In the genomic region with DNA sequence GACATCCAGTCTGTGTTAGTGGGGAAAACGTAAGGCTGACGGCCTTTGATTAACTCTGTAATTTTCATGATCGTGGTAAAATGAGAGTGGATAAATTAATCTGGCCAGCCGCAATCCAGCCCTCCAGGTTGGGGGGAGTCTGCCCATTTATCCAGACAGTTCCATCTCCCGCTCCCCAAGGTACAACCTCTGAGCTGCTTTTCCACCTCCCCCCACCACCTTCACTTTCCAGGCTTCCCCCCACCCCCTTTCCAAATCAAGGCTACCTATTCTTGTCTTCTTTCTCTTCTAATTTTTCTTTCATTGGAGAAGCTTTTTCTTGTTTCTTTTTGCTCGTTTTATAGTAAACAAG, we compare ENCODE assay signal across 8 cellular contexts. TPM values are rescaled to one million over a fixed set of nuclear protein-coding genes. Genes with fewer than 3 reads are reported as not detected.
DNase-seq lines count a peak whose midpoint lies in the region; TF ChIP-seq lines count a peak whose summit lies in the region.

No MANE protein-coding gene starts in this region.

- H3K9me2 ChIP-seq in OCI-LY7 (ENCODE audit: insufficient read depth, low read length) = no peaks in the 10 kb centered on the region

- no peaks in the 10 kb centered on the region for H3K27me3 ChIP-seq in parathyroid adenoma (ENCODE audit: control insufficient read depth, insufficient read depth, low read length)

- DNase-seq in OCI-LY7 (ENCODE audit: low spot score) = no peak
- DNase-seq in epithelial cell of prostate (ENCODE audit: low read depth, low spot score) = no peak
- DNase-seq in HuH-7 (ENCODE audit: low spot score) = no peak
- DNase-seq in GM10248 (ENCODE audit: extremely low spot score) = no peak
- no peak for DNase-seq in AG08396 (ENCODE audit: low spot score)
- DNase-seq in head of caudate nucleus = no peak

- H3K4me3 ChIP-seq in GM08714 (ENCODE audit: low read length) (peak overlapping the region; percentile 100), OCI-LY7 (ENCODE audit: low read depth, low read length, poor library complexity, severe bottlenecking) (peak overlapping the region; percentile 98), parathyroid adenoma (ENCODE audit: low read depth, low read length) (peak overlapping the region; percentile 79)

- H3K9me3 ChIP-seq in OCI-LY7 (ENCODE audit: low read length) (peaks cover 10% of the 10 kb centered on the region; the same call in 1 of the 2 replicates), parathyroid adenoma (ENCODE audit: control insufficient read depth, low read length) (no peaks in the 10 kb centered on the region)

- CTCF ChIA-PET in OCI-LY7 (lab: Charles Lee; ENCODE audit: unreplicated experiment) (no interaction called here), GM10248 (lab: Yijun Ruan, JAX) (interaction anchor here (0.7 to 1.5 kb wide), 3 partner anchors 9 to 31 kb away, joined by 3 to 5 read pairs (median 3); no protein-coding TSS in a partner anchor)

- peak overlapping the region; percentile 86 for H3K27ac ChIP-seq in OCI-LY7 (ENCODE audit: low read depth, low read length, poor library complexity, severe bottlenecking)
- peak overlapping the region; percentile 93 for H3K27ac ChIP-seq in epithelial cell of prostate
- H3K27ac ChIP-seq in parathyroid adenoma = peak overlapping the region; percentile 81

- no TSS peak for BruUV-seq in OCI-LY7 (replicated peaks; lab: Mats Ljungman, UMichigan)

- intact Hi-C loops in OCI-LY7 (cut with micrococcal nuclease; ENCODE audit: unreplicated experiment) (loop anchor here (1.0 to 5.0 kb wide), 5 partner anchors 52 to 500 kb away; partner anchors contain the start of genes SERBP1 and SLC35D1), head of caudate nucleus (cut with DNase I) (loop anchor here (5.0 kb wide), 1 partner anchor 122 kb away; the partner anchor contains the start of gene SLC35D1)

- H3K9ac ChIP-seq in parathyroid adenoma = no peak overlapping the region

- peak overlapping the region; percentile 76 for H3K4me2 ChIP-seq in OCI-LY7 (ENCODE audit: low read length)
- H3K4me2 ChIP-seq in parathyroid adenoma (ENCODE audit: low read length) = peak overlapping the region; percentile 71

- POLR2A ChIA-PET in OCI-LY7 (lab: Charles Lee) (interaction anchor here (0.6 to 1.4 kb wide), 9 partner anchors 15 to 207 kb away, joined by 3 to 6 read pairs (median 3); no protein-coding TSS in a partner anchor), GM10248 (lab: Yijun Ruan, JAX) (no interaction called here)

- H4K20me1 ChIP-seq in OCI-LY7 (ENCODE audit: insufficient read depth, low read length) = peaks cover 33% of the 10 kb centered on the region; the same call in 1 of the 2 replicates

- H2AFZ ChIP-seq in OCI-LY7 (ENCODE audit: low read length) (peak overlapping the region; percentile 62; the same call in 1 of the 2 replicates), parathyroid adenoma (peak overlapping the region; percentile 90)

- H3K36me3 ChIP-seq in OCI-LY7 (ENCODE audit: insufficient read depth, low read length) (peaks cover 67% of the 10 kb centered on the region), parathyroid adenoma (ENCODE audit: control insufficient read depth, insufficient read depth, low read length) (no peaks in the 10 kb centered on the region)

- H3K4me1 ChIP-seq in OCI-LY7 (ENCODE audit: insufficient read depth, low read length, poor library complexity, severe bottlenecking) = peaks cover 60% of the 10 kb centered on the region
- no peaks in the 10 kb centered on the region for H3K4me1 ChIP-seq in parathyroid adenoma

- TF ChIP-seq CTCF in OCI-LY7 (conservative IDR thresholded peaks at IDR 0.05; ENCODE audit: low read length) (no peak), parathyroid adenoma (IDR thresholded peaks at IDR 0.05) (no peak), GM10248 (IDR thresholded peaks at IDR 0.05; ENCODE audit: control extremely low read depth, extremely low read depth, low read depth, missing control alignments) (no peak)

- H3K79me2 ChIP-seq in OCI-LY7 (ENCODE audit: insufficient read depth, low read depth, low read length) = peaks cover 94% of the 10 kb centered on the region
- H3K79me2 ChIP-seq in parathyroid adenoma = peaks cover 8% of the 10 kb centered on the region

RNA-seq across cellular contexts. Expression of gene MIER1, which starts 6.0 kb away (rescaled TPM):
- total RNA-seq in OCI-LY7 (2014; rRNA removed; shearing (Covaris generic)) = 24.4 and 38.0 TPM in 2 replicates
- 43.8 and 45.9 TPM in 2 replicates for total RNA-seq in OCI-LY7 (2022)

RNA-seq across cellular contexts. Expression of gene DNAI4, which starts 6.1 kb away (rescaled TPM):
- 1.9 and 6.1 TPM in 2 replicates for total RNA-seq in OCI-LY7 (2014; rRNA removed; shearing (Covaris generic))
- total RNA-seq in OCI-LY7 (2022) = 10.2 and 12.0 TPM in 2 replicates
